Comparison of ENCODE assay signal across 20 cellular contexts in genomic region chr3:157794771-157795170, GRCh38.
DNase-seq lines count a peak whose midpoint lies in the region; TF ChIP-seq lines count a peak whose summit lies in the region.
"Had no signal": no experiment of that assay in that cellular context is flagged by ENCODE, and none has a peak within 500 bp of the region (broad histone marks: within the 10 kb centered on the region; RNA-seq: fewer than 3 reads in every experiment).

No MANE protein-coding gene starts in this region.

- in situ Hi-C loops in mammary epithelial cell (cut with MboI; ENCODE audit: low sequenced_read_pairs in 2 of 2), result no loop called here

- no peaks in the 10 kb centered on the region for H3K9me3 ChIP-seq in mammary epithelial cell (replicated peaks; ENCODE audit: insufficient read depth, low read length)
- H3K9me3 ChIP-seq: BE2C, sigmoid colon had no signal

- H3K27ac ChIP-seq in mammary epithelial cell (ENCODE audit: insufficient read depth, low read depth, low read length), result no peak overlapping the region
- H3K27ac ChIP-seq: foreskin keratinocyte, left lung, sigmoid colon had no signal

- no peaks in the 10 kb centered on the region for H3K79me2 ChIP-seq in mammary epithelial cell (ENCODE audit: insufficient read depth, low read length)

- H3K4me2 ChIP-seq in mammary epithelial cell (ENCODE audit: insufficient read depth, low read depth, low read length), result no peak overlapping the region

- intact Hi-C loops in mammary epithelial cell (cut with micrococcal nuclease), result no loop called here
- intact Hi-C loops in head of caudate nucleus (cut with DNase I), result no loop called here

- no peaks in the 10 kb centered on the region for H4K20me1 ChIP-seq in mammary epithelial cell (ENCODE audit: insufficient read depth, low read length)

- DNase-seq in AG20443 (ENCODE audit: low spot score) (peak; percentile 49), HT1080 (ENCODE audit: low read depth) (peak; percentile 30), mammary epithelial cell (peak; percentile 50), myocyte (ENCODE audit: low read depth) (peak; percentile 50), head of caudate nucleus (no peak), SW480 (ENCODE audit: low spot score) (no peak), NOMO-1 (lab: John Stamatoyannopoulos, UW; ENCODE audit: unreplicated experiment in 2 of 2) (no peak)
- no peak for DNase-seq in activated CD8-positive, alpha-beta memory T cell treated with anti-CD3 and anti-CD28 coated beads, Interleukin-2, amount 50 U/mL, for 48 hours
- DNase-seq: activated B cell treated with CpG ODN at 0.5 μM for 24 hours, anterior cingulate cortex, BE2C, dermis blood vessel endothelial cell, DMS 273 treated with DMSO at 0.1 percent for 48 hours, foreskin keratinocyte, left lung, NCI-H1105, NCI-H2171 treated with DMSO at 0.1 percent for 48 hours, NCI-H774, sigmoid colon, T-helper 1 cell had no signal

- peaks cover 5% of the 10 kb centered on the region for H3K4me1 ChIP-seq in mammary epithelial cell (ENCODE audit: insufficient read depth, low read length)
- H3K4me1 ChIP-seq: BE2C, left lung, sigmoid colon had no signal

- no TSS peak for BruUV-seq in mammary epithelial cell (replicated peaks; lab: Mats Ljungman, UMichigan)

- no peaks in the 10 kb centered on the region for H3K36me3 ChIP-seq in mammary epithelial cell (ENCODE audit: insufficient read depth, low read length)
- H3K36me3 ChIP-seq: BE2C, left lung, sigmoid colon had no signal

- TF ChIP-seq CTCF in mammary epithelial cell (conservative IDR thresholded peaks at IDR 0.05 in 1 of 2, IDR thresholded peaks at IDR 0.05 in 1 of 2; ENCODE audit: extremely low read depth in 1 of 2, insufficient read depth in 1 of 2, low read depth in 1 of 2, low read length in 2 of 2), result no peak

- H3K4me3 ChIP-seq in mammary epithelial cell (replicated peaks in 1 of 3; ENCODE audit: insufficient read depth in 1 of 3, low read depth in 2 of 3, low read length in 3 of 3), result no peak overlapping the region
- H3K4me3 ChIP-seq: left lung, sigmoid colon had no signal

- CTCF ChIA-PET in mammary epithelial cell (lab: Charles Lee; ENCODE audit: low non-redundant PET), result no interaction called here

- no peak overlapping the region for H2AFZ ChIP-seq in mammary epithelial cell (ENCODE audit: low read depth, low read length)

- dilution Hi-C loops in mammary epithelial cell (cut with HindIII; ENCODE audit: low sequenced_read_pairs), result no loop called here

- H3K27me3 ChIP-seq in mammary epithelial cell (ENCODE audit: insufficient read depth, low read length), result no peaks in the 10 kb centered on the region
- H3K27me3 ChIP-seq: BE2C, foreskin keratinocyte, left lung, sigmoid colon had no signal

- no peak overlapping the region for H3K9ac ChIP-seq in mammary epithelial cell (ENCODE audit: insufficient read depth, low read length)

- 52% methylated on average over 1 of the region's 1 CpG for WGBS in mammary epithelial cell (ENCODE audit: low coverage, missing lambda C conversion rate)

Comparison
In these comparisons a context has a peak if more than half of its experiments do, and no peak if none do; other contexts are left out.
1. DNase-seq: peak in AG20443 (single experiment), HT1080 (single experiment), mammary epithelial cell (single experiment) and myocyte (single experiment); none in head of caudate nucleus (0 of 42), SW480 (single experiment), activated CD8-positive, alpha-beta memory T cell treated with anti-CD3 and anti-CD28 coated beads, Interleukin-2, amount 50 U/mL, for 48 hours (single experiment) and NOMO-1 (0 of 2).